Comparison of ENCODE assay signal across 3 cellular contexts in the genomic region with DNA sequence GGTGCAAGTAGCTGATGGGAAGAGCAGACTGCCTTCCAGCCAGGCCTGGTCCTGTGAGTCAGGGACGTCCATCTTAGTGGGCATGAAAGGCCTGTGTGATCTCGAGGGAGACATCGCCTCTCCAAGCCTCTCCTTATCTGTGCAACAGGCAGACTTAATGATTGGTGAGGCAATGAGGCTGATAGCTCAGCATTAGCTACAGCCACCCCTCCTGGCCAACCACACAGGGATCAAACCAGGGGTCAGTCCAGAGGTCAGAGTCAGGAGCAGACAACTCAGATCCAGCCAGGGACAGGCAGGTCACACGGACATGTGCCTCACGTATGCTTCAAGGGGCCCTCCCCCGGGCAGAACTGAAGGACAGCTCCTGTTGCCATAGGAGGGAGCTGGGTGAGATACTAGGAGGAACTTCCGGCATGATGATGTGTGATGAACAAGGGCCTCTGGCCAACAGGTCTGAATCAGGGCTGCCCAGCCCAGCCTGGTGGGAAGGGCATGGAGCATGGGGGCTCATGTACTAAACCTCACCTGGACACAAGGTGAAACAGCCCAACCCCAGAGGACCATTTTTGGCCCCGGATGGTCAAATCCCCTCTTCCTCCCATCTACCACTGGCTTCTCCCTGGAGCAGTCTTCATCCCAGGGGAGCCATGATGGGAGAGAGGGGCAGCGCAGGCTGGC.
TF ChIP-seq lines count a peak whose summit lies in the region.

No MANE protein-coding gene starts in this region.

TF ChIP-seq in HEK293, 187 proteins besides CTCF, POLR2A, EP300 and RAD21:
- TF ChIP-seq SCRT2 (tag by site-specific recombination; IDR thresholded peaks at IDR 0.05) = 0 out of 2 replicates have a peak, but pooled peaks have one; percentile 29
- no peak for TF ChIP-seq ZNF571 (tag by site-specific recombination; IDR thresholded peaks at IDR 0.05)

TF ChIP-seq in K562, 482 proteins besides CTCF, POLR2A, EP300 and RAD21:
- TF ChIP-seq GABPA (tag; conservative IDR thresholded peaks at IDR 0.05; ENCODE audit: low read depth) (peak; percentile 30; the same call in 1 of the 2 replicates), NFYB (IDR thresholded peaks at IDR 0.05; ENCODE audit: extremely low read depth, insufficient read length) (no peak), CEBPG (CRISPR knock-in tag; IDR thresholded peaks at IDR 0.05) (peak; percentile 20; the same call in 1 of the 2 replicates), CEBPG (tag; conservative IDR thresholded peaks at IDR 0.05 in 1 of 2, IDR thresholded peaks at IDR 0.05 in 1 of 2) (no peak), SPI1 (IDR thresholded peaks at IDR 0.05; ENCODE audit: borderline replicate concordance, low read depth, low read length) (no peak)
- TF ChIP-seq, protein P1, sequence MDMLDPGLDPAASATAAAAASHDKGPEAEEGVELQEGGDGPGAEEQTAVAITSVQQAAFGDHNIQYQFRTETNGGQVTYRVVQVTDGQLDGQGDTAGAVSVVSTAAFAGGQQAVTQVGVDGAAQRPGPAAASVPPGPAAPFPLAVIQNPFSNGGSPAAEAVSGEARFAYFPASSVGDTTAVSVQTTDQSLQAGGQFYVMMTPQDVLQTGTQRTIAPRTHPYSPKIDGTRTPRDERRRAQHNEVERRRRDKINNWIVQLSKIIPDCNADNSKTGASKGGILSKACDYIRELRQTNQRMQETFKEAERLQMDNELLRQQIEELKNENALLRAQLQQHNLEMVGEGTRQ (CRISPR knock-in tag; IDR thresholded peaks at IDR 0.05) = no peak
- TF ChIP-seq, protein P2, sequence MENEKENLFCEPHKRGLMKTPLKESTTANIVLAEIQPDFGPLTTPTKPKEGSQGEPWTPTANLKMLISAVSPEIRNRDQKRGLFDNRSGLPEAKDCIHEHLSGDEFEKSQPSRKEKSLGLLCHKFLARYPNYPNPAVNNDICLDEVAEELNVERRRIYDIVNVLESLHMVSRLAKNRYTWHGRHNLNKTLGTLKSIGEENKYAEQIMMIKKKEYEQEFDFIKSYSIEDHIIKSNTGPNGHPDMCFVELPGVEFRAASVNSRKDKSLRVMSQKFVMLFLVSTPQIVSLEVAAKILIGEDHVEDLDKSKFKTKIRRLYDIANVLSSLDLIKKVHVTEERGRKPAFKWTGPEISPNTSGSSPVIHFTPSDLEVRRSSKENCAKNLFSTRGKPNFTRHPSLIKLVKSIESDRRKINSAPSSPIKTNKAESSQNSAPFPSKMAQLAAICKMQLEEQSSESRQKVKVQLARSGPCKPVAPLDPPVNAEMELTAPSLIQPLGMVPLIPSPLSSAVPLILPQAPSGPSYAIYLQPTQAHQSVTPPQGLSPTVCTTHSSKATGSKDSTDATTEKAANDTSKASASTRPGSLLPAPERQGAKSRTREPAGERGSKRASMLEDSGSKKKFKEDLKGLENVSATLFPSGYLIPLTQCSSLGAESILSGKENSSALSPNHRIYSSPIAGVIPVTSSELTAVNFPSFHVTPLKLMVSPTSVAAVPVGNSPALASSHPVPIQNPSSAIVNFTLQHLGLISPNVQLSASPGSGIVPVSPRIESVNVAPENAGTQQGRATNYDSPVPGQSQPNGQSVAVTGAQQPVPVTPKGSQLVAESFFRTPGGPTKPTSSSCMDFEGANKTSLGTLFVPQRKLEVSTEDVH (IDR thresholded peaks at IDR 0.05; ENCODE audit: low read depth, partially characterized antibody) = no peak
- TF ChIP-seq, protein P3, sequence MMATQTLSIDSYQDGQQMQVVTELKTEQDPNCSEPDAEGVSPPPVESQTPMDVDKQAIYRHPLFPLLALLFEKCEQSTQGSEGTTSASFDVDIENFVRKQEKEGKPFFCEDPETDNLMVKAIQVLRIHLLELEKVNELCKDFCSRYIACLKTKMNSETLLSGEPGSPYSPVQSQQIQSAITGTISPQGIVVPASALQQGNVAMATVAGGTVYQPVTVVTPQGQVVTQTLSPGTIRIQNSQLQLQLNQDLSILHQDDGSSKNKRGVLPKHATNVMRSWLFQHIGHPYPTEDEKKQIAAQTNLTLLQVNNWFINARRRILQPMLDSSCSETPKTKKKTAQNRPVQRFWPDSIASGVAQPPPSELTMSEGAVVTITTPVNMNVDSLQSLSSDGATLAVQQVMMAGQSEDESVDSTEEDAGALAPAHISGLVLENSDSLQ (IDR thresholded peaks at IDR 0.05) = peak; percentile 39; the same call in 1 of the 2 replicates

TF ChIP-seq in liver, 16 proteins besides CTCF, POLR2A, EP300 and RAD21:
- peak; percentile 74 to 83 for TF ChIP-seq JUND (IDR thresholded peaks at IDR 0.05)
- TF ChIP-seq SP1 (IDR thresholded peaks at IDR 0.05) = peak; percentile 99
- TF ChIP-seq TAF1 (conservative IDR thresholded peaks at IDR 0.05) = peak; percentile 77
- TF ChIP-seq, protein P4, sequence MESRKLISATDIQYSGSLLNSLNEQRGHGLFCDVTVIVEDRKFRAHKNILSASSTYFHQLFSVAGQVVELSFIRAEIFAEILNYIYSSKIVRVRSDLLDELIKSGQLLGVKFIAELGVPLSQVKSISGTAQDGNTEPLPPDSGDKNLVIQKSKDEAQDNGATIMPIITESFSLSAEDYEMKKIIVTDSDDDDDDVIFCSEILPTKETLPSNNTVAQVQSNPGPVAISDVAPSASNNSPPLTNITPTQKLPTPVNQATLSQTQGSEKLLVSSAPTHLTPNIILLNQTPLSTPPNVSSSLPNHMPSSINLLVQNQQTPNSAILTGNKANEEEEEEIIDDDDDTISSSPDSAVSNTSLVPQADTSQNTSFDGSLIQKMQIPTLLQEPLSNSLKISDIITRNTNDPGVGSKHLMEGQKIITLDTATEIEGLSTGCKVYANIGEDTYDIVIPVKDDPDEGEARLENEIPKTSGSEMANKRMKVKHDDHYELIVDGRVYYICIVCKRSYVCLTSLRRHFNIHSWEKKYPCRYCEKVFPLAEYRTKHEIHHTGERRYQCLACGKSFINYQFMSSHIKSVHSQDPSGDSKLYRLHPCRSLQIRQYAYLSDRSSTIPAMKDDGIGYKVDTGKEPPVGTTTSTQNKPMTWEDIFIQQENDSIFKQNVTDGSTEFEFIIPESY (IDR thresholded peaks at IDR 0.05) = peak; percentile 80
- TF ChIP-seq HNF4G (IDR thresholded peaks at IDR 0.05) = peak; percentile 95
- peak; percentile 70 for TF ChIP-seq YY1 (IDR thresholded peaks at IDR 0.05)
- TF ChIP-seq, protein P5, sequence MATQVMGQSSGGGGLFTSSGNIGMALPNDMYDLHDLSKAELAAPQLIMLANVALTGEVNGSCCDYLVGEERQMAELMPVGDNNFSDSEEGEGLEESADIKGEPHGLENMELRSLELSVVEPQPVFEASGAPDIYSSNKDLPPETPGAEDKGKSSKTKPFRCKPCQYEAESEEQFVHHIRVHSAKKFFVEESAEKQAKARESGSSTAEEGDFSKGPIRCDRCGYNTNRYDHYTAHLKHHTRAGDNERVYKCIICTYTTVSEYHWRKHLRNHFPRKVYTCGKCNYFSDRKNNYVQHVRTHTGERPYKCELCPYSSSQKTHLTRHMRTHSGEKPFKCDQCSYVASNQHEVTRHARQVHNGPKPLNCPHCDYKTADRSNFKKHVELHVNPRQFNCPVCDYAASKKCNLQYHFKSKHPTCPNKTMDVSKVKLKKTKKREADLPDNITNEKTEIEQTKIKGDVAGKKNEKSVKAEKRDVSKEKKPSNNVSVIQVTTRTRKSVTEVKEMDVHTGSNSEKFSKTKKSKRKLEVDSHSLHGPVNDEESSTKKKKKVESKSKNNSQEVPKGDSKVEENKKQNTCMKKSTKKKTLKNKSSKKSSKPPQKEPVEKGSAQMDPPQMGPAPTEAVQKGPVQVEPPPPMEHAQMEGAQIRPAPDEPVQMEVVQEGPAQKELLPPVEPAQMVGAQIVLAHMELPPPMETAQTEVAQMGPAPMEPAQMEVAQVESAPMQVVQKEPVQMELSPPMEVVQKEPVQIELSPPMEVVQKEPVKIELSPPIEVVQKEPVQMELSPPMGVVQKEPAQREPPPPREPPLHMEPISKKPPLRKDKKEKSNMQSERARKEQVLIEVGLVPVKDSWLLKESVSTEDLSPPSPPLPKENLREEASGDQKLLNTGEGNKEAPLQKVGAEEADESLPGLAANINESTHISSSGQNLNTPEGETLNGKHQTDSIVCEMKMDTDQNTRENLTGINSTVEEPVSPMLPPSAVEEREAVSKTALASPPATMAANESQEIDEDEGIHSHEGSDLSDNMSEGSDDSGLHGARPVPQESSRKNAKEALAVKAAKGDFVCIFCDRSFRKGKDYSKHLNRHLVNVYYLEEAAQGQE (IDR thresholded peaks at IDR 0.05) = peak; percentile 72
- TF ChIP-seq, protein P6, sequence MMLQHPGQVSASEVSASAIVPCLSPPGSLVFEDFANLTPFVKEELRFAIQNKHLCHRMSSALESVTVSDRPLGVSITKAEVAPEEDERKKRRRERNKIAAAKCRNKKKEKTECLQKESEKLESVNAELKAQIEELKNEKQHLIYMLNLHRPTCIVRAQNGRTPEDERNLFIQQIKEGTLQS (IDR thresholded peaks at IDR 0.05) = peak; percentile 94
- TF ChIP-seq EGR1 (IDR thresholded peaks at IDR 0.05; ENCODE audit: low read depth in 2 of 2) = peak in 1 of 2 donors; percentile 57
- peak; percentile 71 for TF ChIP-seq FOXA1 (IDR thresholded peaks at IDR 0.05)
- TF ChIP-seq GABPA (IDR thresholded peaks at IDR 0.05 in 1 of 2, conservative IDR thresholded peaks at IDR 0.05 in 1 of 2) = peak in 1 of 2 donors; percentile 68
- TF ChIP-seq NR2F2 (IDR thresholded peaks at IDR 0.05) = peak; percentile 97
- peak; percentile 98 to 99 for TF ChIP-seq RXRA (IDR thresholded peaks at IDR 0.05)
- TF ChIP-seq HNF4A (conservative IDR thresholded peaks at IDR 0.05) = peak; percentile 99
- TF ChIP-seq FOXA2 (IDR thresholded peaks at IDR 0.05) = peak; percentile 57
- TF ChIP-seq, protein P7, sequence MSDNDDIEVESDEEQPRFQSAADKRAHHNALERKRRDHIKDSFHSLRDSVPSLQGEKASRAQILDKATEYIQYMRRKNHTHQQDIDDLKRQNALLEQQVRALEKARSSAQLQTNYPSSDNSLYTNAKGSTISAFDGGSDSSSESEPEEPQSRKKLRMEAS (IDR thresholded peaks at IDR 0.05) = peak; percentile 88
